8 cellular contexts compared by ENCODE assay signal in the genomic region with DNA sequence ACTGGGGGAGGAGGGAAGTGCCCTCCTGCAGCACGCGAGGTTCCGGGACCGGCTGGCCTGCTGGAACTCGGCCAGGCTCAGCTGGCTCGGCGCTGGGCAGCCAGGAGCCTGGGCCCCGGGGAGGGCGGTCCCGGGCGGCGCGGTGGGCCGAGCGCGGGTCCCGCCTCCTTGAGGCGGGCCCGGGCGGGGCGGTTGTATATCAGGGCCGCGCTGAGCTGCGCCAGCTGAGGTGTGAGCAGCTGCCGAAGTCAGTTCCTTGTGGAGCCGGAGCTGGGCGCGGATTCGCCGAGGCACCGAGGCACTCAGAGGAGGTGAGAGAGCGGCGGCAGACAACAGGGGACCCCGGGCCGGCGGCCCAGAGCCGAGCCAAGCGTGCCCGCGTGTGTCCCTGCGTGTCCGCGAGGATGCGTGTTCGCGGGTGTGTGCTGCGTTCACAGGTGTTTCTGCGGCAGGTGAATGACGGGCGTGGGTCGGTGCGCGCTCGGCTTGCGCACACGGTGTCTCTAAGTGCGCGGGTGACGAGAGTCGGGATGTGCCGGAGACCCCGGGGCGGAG. TPM values are rescaled to one million over a fixed set of nuclear protein-coding genes. Genes with fewer than 3 reads are reported as not detected.
DNase-seq lines count a peak whose midpoint lies in the region; ATAC-seq and TF ChIP-seq lines count a peak whose summit lies in the region.

A gene (plus strand): TSS at position 227 of the 555 bp plus-strand sequence. CDS start 5,388 bp downstream, outside the sequence.

- peak; percentile 54 for ATAC-seq in HG02571 (IDR thresholded peaks at IDR 0.05; ENCODE audit: unreplicated experiment)

- TF ChIP-seq CTCF in type B pancreatic cell (conservative IDR thresholded peaks at IDR 0.05): peak; percentile 42

- H3K9me3 ChIP-seq in adipocyte (ENCODE audit: control insufficient read depth, low read length): no peaks in the 10 kb centered on the region

- peaks cover 21% of the 10 kb centered on the region for H3K27me3 Mint-ChIP-seq in type B pancreatic cell

- in situ Hi-C loops in G401 (cut with HindIII; ENCODE audit: low sequenced_read_pairs): no loop called here

- peak within 1 kb of the TSS; percentile 100 for H3K9ac ChIP-seq in adipocyte (ENCODE audit: low read length)

- peak within 1 kb of the TSS; percentile 96 for H3K4me3 Mint-ChIP-seq in type B pancreatic cell

- peak within 1 kb of the TSS; percentile 98 for H3K27ac Mint-ChIP-seq in type B pancreatic cell

- no peaks in the 10 kb centered on the region for H3K9me3 Mint-ChIP-seq in type B pancreatic cell

- peaks cover 30% of the 10 kb centered on the region for H3K4me1 Mint-ChIP-seq in type B pancreatic cell (ENCODE audit: unreplicated experiment)

- H3K4me1 ChIP-seq in adipocyte (ENCODE audit: control insufficient read depth, insufficient read depth, low read length): peaks cover 51% of the 10 kb centered on the region

- intact Hi-C loops in cardiac septum (cut with DNase I): loop anchor here (2.0 to 5.0 kb wide), 3 partner anchors 56 to 169 kb away; a partner anchor contains a TSS

- peaks cover 24% of the 10 kb centered on the region for H3K36me3 ChIP-seq in adipocyte (ENCODE audit: control insufficient read depth, insufficient read depth, low read length, severe bottlenecking)

- peak within 1 kb of the TSS; percentile 99 for H3K4me3 ChIP-seq in adipocyte (ENCODE audit: low read length)

- no peaks in the 10 kb centered on the region for H3K36me3 Mint-ChIP-seq in type B pancreatic cell

- H3K27me3 ChIP-seq in adipocyte (replicated peaks; ENCODE audit: control insufficient read depth, insufficient read depth, low read length): no peaks in the 10 kb centered on the region

- DNase-seq in G401 (ENCODE audit: low spot score): peak; percentile 65
- peak; percentile 90 for DNase-seq in NCI-H1105 treated with DMSO at 0.1 percent for 48 hours (lab: John Stamatoyannopoulos, UW)
- DNase-seq in SW480 (ENCODE audit: low spot score): peak; percentile 81
- peak; percentile 98 for DNase-seq in adipocyte (ENCODE audit: low read depth)
- DNase-seq in cardiac septum (ENCODE audit: low spot score): peak; percentile 94
- DNase-seq in pons (ENCODE audit: low spot score): peak; percentile 73
- peak; percentile 88 for DNase-seq in type B pancreatic cell (ENCODE audit: extremely low spot score, unreplicated experiment)

RNA-seq across cellular contexts. Expression of the gene that starts here (rescaled TPM):
- 105 and 117 TPM in 2 replicates for total RNA-seq in G401 (2014; rRNA removed; shearing (Covaris generic))
- total RNA-seq in cardiac septum (113 TPM), type B pancreatic cell (ENCODE audit: low replicate concordance) (76.3 and 185 TPM in 2 replicates)

Comparison
In these comparisons a context has a peak if more than half of its experiments do, and no peak if none do; other contexts are left out.
1. Peak in every context shown above with its lines: DNase-seq, ATAC-seq and H3K4me3 ChIP-seq.